In the genomic region with DNA sequence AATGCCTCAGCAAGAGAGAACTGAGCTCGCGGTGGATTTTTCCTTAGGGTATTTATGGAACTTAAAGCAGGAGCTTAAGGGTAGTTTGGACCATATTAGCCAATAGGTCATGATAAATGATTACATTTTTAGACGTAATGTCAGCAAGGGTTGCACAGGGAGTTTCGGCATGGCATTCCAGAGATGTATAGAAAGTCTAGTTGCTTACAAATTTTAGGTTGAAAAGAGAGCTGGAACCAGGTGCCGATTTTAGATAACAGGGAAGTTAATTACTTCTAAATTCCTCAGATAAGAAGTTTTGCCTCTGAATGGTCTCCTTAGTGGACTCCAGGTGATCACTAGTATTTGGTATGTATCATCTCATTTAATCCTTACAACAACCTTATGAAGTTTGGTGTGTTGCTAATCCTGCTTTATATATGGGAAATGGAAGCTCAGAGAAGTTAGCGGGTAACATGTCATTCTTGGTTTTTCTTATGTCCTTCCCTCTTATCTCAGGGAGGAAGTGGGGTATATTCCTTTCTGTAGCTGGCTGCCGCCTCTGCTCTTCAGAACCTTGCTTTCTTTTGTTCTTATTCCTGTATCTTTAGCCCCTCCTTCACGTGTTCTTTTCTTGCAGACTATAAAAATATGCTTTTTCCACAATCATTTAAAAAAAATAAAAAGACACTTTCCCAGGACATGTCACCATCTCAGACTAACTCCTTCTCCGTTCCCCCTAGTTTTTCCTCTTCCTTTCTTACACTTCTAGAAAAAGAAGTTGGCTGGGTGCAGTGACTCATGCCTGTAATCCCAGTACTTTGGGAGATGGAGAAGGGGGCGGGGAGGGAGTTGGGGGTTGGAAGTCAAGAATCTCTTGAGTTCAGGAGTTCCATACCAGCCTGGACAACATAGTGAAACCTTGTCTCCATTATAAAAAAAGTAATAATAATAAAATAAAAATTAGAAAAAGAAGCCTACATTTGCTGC, we compare ENCODE assay signal across 8 cellular contexts. TPM values are rescaled to one million over a fixed set of nuclear protein-coding genes. Genes with fewer than 3 reads are reported as not detected.
A peak's percentile ranks its signal among the peaks of the same experiment; 100 is the strongest.
DNase-seq lines count a peak whose midpoint lies in the region; ATAC-seq and TF ChIP-seq lines count a peak whose summit lies in the region.

No MANE protein-coding gene starts in this region.

- peak overlapping the region; percentile 39 for H3K4me3 ChIP-seq in WI38 (ENCODE audit: low read depth, low read length)
- H3K4me3 ChIP-seq in skeletal muscle satellite cell (ENCODE audit: low read length): peak overlapping the region; percentile 53

- peak overlapping the region; percentile 70 for H3K9ac ChIP-seq in skeletal muscle satellite cell (ENCODE audit: low read depth, low read length)

- no peak for TF ChIP-seq CTCF in WI38 (IDR thresholded peaks at IDR 0.05; ENCODE audit: low read depth, low read length)

- no peaks in the 10 kb centered on the region for H3K27me3 ChIP-seq in skeletal muscle satellite cell (ENCODE audit: control insufficient read depth, insufficient read depth, low read length)

- ATAC-seq in HG03571 (IDR thresholded peaks at IDR 0.05; ENCODE audit: unreplicated experiment): no peak
- ATAC-seq in HG03521 (IDR thresholded peaks at IDR 0.05; ENCODE audit: unreplicated experiment): no peak

- H3K36me3 ChIP-seq in skeletal muscle satellite cell (ENCODE audit: insufficient read depth, low read length): peaks cover 3% of the 10 kb centered on the region

- H3K4me2 ChIP-seq in skeletal muscle satellite cell (ENCODE audit: low read length): peak overlapping the region; percentile 75

- no peaks in the 10 kb centered on the region for H3K9me3 ChIP-seq in skeletal muscle satellite cell (replicated peaks; ENCODE audit: low read length)

- DNase-seq in HT1080 (ENCODE audit: low read depth) (peak; percentile 78), fibroblast of the conjunctiva (ENCODE audit: low read depth) (peak; percentile 27), NCI-H1694 treated with DMSO at 0.1 percent for 48 hours (lab: John Stamatoyannopoulos, UW) (no peak)
- DNase-seq in effector CD8-positive, alpha-beta T cell (lab: John Stamatoyannopoulos, UW): no peak

- peaks cover 40% of the 10 kb centered on the region for H3K4me1 ChIP-seq in skeletal muscle satellite cell (ENCODE audit: control insufficient read depth, insufficient read depth, low read length)

RNA-seq across cellular contexts. Expression of a gene that starts 25.7 kb away (rescaled TPM):
- 145 and 148 TPM in 2 replicates for total RNA-seq in HT1080 (2014; rRNA removed; shearing (Covaris generic))
- polyA plus RNA-seq in HT1080 (2015; cell fraction: cytosol; rRNA removed): 13.7 and 18.4 TPM in 2 replicates
- 651 and 738 TPM in 2 replicates for polyA plus RNA-seq in HT1080 (2015; cell fraction: nucleus; rRNA removed)
- total RNA-seq in skeletal muscle satellite cell (2012; rRNA removed): 151 and 176 TPM in 2 replicates

Comparison
In these comparisons a context has a peak if more than half of its experiments do, and no peak if none do; other contexts are left out.
1. DNase-seq: peak in HT1080 (single experiment) and fibroblast of the conjunctiva (single experiment); none in effector CD8-positive, alpha-beta T cell (single experiment) and NCI-H1694 treated with DMSO at 0.1 percent for 48 hours (single experiment).